ENCODE assay signal across 21 cellular contexts in genomic region chr4:35900608-35901243, GRCh38.
"Had no signal": no experiment of that assay in that cellular context is flagged by ENCODE, and none has a peak within 500 bp of the region (broad histone marks: within the 10 kb centered on the region; RNA-seq: fewer than 3 reads in every experiment).

No MANE protein-coding gene starts in this region.

- FAIRE-seq: endometrium, kidney had no signal

- H3K27ac ChIP-seq: esophagus squamous epithelium, hepatocyte, left ventricle myocardium inferior, lower lobe of right lung, psoas muscle, right lobe of liver, upper lobe of left lung, uterus had no signal

- H3K9me3 Mint-ChIP-seq: memory B cell; stimulated activated naive CD8-positive, alpha-beta T cell treated with anti-CD3 and anti-CD28 coated beads, Interleukin-15, amount 100 ng/mL, for 72 hours had no signal

- H3K27me3 ChIP-seq: esophagus squamous epithelium, hepatocyte, right lobe of liver, upper lobe of left lung, uterus had no signal

- H3K4me3 Mint-ChIP-seq: memory B cell; nephron progenitor cell; stimulated activated memory B cell treated with anti-CD40 and anti-IgM and Interleukin-4, amounts not matched to agents 10 μg/mL and 1 μg/mL and 100 μg/mL, for 72 hours; stimulated activated naive CD8-positive, alpha-beta T cell treated with anti-CD3 and anti-CD28 coated beads, Interleukin-15, amount 100 ng/mL, for 72 hours had no signal

- H3K4me1 ChIP-seq: esophagus squamous epithelium, left ventricle myocardium inferior, lower lobe of right lung, psoas muscle, right lobe of liver, upper lobe of left lung, uterus had no signal

- ATAC-seq: left cardiac atrium; psoas muscle; right lobe of liver; stimulated activated memory B cell treated with anti-CD40 and anti-IgM and Interleukin-4, amounts not matched to agents 10 μg/mL and 1 μg/mL and 100 μg/mL, for 72 hours; stimulated activated naive CD8-positive, alpha-beta T cell treated with anti-CD3 and anti-CD28 coated beads, Interleukin-15, amount 100 ng/mL, for 72 hours had no signal

- DNase-seq: effector memory CD4-positive, alpha-beta T cell; esophagus squamous epithelium; foreskin fibroblast; kidney; left cardiac atrium; left ventricle myocardium inferior; lower lobe of right lung; midbrain; nephron progenitor cell; psoas muscle; retina; right lobe of liver; stimulated activated CD4-positive, alpha-beta T cell treated with anti-CD3 and anti-CD28 coated beads, Interleukin-4, amount 100 ng/mL, for 1 hour; stimulated activated CD8-positive, alpha-beta memory T cell treated with anti-CD3 and anti-CD28 coated beads, Interleukin-4, amount 100 ng/mL, for 48 hours; stimulated activated naive CD8-positive, alpha-beta T cell treated with anti-CD3 and anti-CD28 coated beads, Interleukin-15, amount 100 ng/mL, for 72 hours; upper lobe of left lung; uterus had no signal

- H3K4me1 Mint-ChIP-seq: memory B cell; nephron progenitor cell; stimulated activated memory B cell treated with anti-CD40 and anti-IgM and Interleukin-4, amounts not matched to agents 10 μg/mL and 1 μg/mL and 100 μg/mL, for 72 hours; stimulated activated naive CD8-positive, alpha-beta T cell treated with anti-CD3 and anti-CD28 coated beads, Interleukin-15, amount 100 ng/mL, for 72 hours had no signal

- H3K4me3 ChIP-seq: esophagus squamous epithelium, hepatocyte, left ventricle myocardium inferior, lower lobe of right lung, psoas muscle, right lobe of liver, upper lobe of left lung, uterus had no signal

- H3K9me3 ChIP-seq: esophagus squamous epithelium, psoas muscle, right lobe of liver, upper lobe of left lung, uterus had no signal

- H3K36me3 ChIP-seq: esophagus squamous epithelium, left ventricle myocardium inferior, lower lobe of right lung, right lobe of liver, upper lobe of left lung, uterus had no signal

- H3K36me3 Mint-ChIP-seq: memory B cell; stimulated activated memory B cell treated with anti-CD40 and anti-IgM and Interleukin-4, amounts not matched to agents 10 μg/mL and 1 μg/mL and 100 μg/mL, for 72 hours had no signal

- H3K4me2 ChIP-seq: hepatocyte had no signal

- H3K27ac Mint-ChIP-seq: memory B cell; nephron progenitor cell; stimulated activated memory B cell treated with anti-CD40 and anti-IgM and Interleukin-4, amounts not matched to agents 10 μg/mL and 1 μg/mL and 100 μg/mL, for 72 hours; stimulated activated naive CD8-positive, alpha-beta T cell treated with anti-CD3 and anti-CD28 coated beads, Interleukin-15, amount 100 ng/mL, for 72 hours had no signal
